In genomic region chr16:566475-567361, GRCh38 we compare ENCODE assay signal across 8 cellular contexts. TPM values are rescaled to one million over a fixed set of nuclear protein-coding genes. Genes with fewer than 3 reads are reported as not detected.
A peak's percentile ranks its signal among the peaks of the same experiment; 100 is the strongest.
DNase-seq lines count a peak whose midpoint lies in the region; ATAC-seq, FAIRE-seq and TF ChIP-seq lines count a peak whose summit lies in the region.

A gene with protein sequence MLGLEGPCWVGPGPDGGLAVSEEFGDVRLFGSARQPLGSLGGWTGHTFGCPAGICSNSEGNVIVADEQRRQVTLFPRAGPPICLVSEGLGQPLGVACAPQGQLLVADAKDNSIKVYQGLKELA (plus strand): TSS chr16:567005. CDS start chr16:568048, 1,043 bp downstream.

- no peaks in the 10 kb centered on the region for H4K20me1 ChIP-seq in OCI-LY3 (ENCODE audit: insufficient read depth, low read length)

- DNase-seq in EH (ENCODE audit: low read depth) = peak; percentile 61
- DNase-seq in activated naive CD4-positive, alpha-beta T cell treated with anti-CD3 and anti-CD28 coated beads, Interleukin-2, amount 10 ng/mL, durations not matched to agents 7 days and 5 days = peak; percentile 83
- DNase-seq in left ventricle myocardium inferior = peak; percentile 83
- peak; percentile 67 for DNase-seq in small intestine
- DNase-seq in left lobe of liver (ENCODE audit: low spot score) = no peak

- H3K36me3 Mint-ChIP-seq in activated naive CD4-positive, alpha-beta T cell treated with anti-CD3 and anti-CD28 coated beads, Interleukin-2, amount 10 ng/mL, durations not matched to agents 7 days and 5 days = no peaks in the 10 kb centered on the region

- H3K27ac Mint-ChIP-seq in activated naive CD4-positive, alpha-beta T cell treated with anti-CD3 and anti-CD28 coated beads, Interleukin-2, amount 10 ng/mL, durations not matched to agents 7 days and 5 days = peak within 1 kb of the TSS; percentile 86

- peaks cover 14% of the 10 kb centered on the region for H3K79me2 ChIP-seq in OCI-LY3 (ENCODE audit: low read length)

- TF ChIP-seq CTCF in OCI-LY3 (IDR thresholded peaks at IDR 0.05; ENCODE audit: low read depth, low read length) (no peak), left ventricle myocardium inferior (IDR thresholded peaks at IDR 0.05; ENCODE audit: borderline replicate concordance) (peak; percentile 11)

- peaks cover 28% of the 10 kb centered on the region for H3K4me1 Mint-ChIP-seq in activated naive CD4-positive, alpha-beta T cell treated with anti-CD3 and anti-CD28 coated beads, Interleukin-2, amount 10 ng/mL, durations not matched to agents 7 days and 5 days

- peak within 1 kb of the TSS; percentile 77 for H3K9ac ChIP-seq in OCI-LY3 (ENCODE audit: low read length)

- H3K36me3 ChIP-seq in OCI-LY3 (replicated peaks; ENCODE audit: low read depth, low read length) (no peaks in the 10 kb centered on the region), left ventricle myocardium inferior (no peaks in the 10 kb centered on the region), small intestine (ENCODE audit: control insufficient read depth in 2 of 2, insufficient read depth in 2 of 2, low read length in 2 of 2) (no peaks in the 10 kb centered on the region)

- H3K9me3 Mint-ChIP-seq in activated naive CD4-positive, alpha-beta T cell treated with anti-CD3 and anti-CD28 coated beads, Interleukin-2, amount 10 ng/mL, durations not matched to agents 7 days and 5 days = no peaks in the 10 kb centered on the region

- FAIRE-seq in small intestine (lab: Jason Lieb, UNC) = no peak

- peak within 1 kb of the TSS; percentile 60 for H3K4me3 Mint-ChIP-seq in activated naive CD4-positive, alpha-beta T cell treated with anti-CD3 and anti-CD28 coated beads, Interleukin-2, amount 10 ng/mL, durations not matched to agents 7 days and 5 days

- CTCF ChIA-PET in activated naive CD4-positive, alpha-beta T cell treated with anti-CD3 and anti-CD28 coated beads, Interleukin-2, amount 10 ng/mL, durations not matched to agents 7 days and 5 days (lab: Charles Lee) = interaction anchor here (1.0 to 1.4 kb wide), 2 partner anchors 10 to 40 kb away, joined by 3 to 4 read pairs; partner anchors contain the start of gene CAPN15

- H3K4me2 ChIP-seq in OCI-LY3 (ENCODE audit: low read length) = peak within 1 kb of the TSS; percentile 96

- H2AFZ ChIP-seq in OCI-LY3 (ENCODE audit: low read depth, low read length) = peak within 1 kb of the TSS; percentile 48; the same call in 1 of the 2 replicates

- peaks cover 16% of the 10 kb centered on the region for H3K27me3 Mint-ChIP-seq in activated naive CD4-positive, alpha-beta T cell treated with anti-CD3 and anti-CD28 coated beads, Interleukin-2, amount 10 ng/mL, durations not matched to agents 7 days and 5 days

- H3K27ac ChIP-seq in OCI-LY3 (ENCODE audit: low read length) = peak within 1 kb of the TSS; percentile 77
- peak within 1 kb of the TSS; percentile 80 for H3K27ac ChIP-seq in left ventricle myocardium inferior (replicated peaks)
- peak within 1 kb of the TSS; percentile 28 to 73 for H3K27ac ChIP-seq in small intestine (ENCODE audit: low read depth in 1 of 2, low read length in 1 of 2)

- peak; percentile 35 for ATAC-seq in HG02571 (IDR thresholded peaks at IDR 0.05; ENCODE audit: unreplicated experiment)
- ATAC-seq in left lobe of liver = no peak
- no peak for ATAC-seq in GM21576 (IDR thresholded peaks at IDR 0.05; ENCODE audit: unreplicated experiment)

- H3K4me3 ChIP-seq in OCI-LY3 (ENCODE audit: low read length) (peak within 1 kb of the TSS; percentile 75), left ventricle myocardium inferior (peak within 1 kb of the TSS; percentile 61), small intestine (ENCODE audit: low read depth in 1 of 2, low read length in 2 of 2) (peak within 1 kb of the TSS in 1 of 2 donors; percentile 23)

- intact Hi-C loops in left ventricle myocardium inferior (cut with micrococcal nuclease) = no loop called here

- H3K9me3 ChIP-seq in OCI-LY3 (ENCODE audit: insufficient read depth, low read length) (no peaks in the 10 kb centered on the region), left ventricle myocardium inferior (replicated peaks) (no peaks in the 10 kb centered on the region), small intestine (ENCODE audit: control insufficient read depth, low read depth) (no peaks in the 10 kb centered on the region)

- H3K27me3 ChIP-seq in OCI-LY3 (ENCODE audit: low read depth, low read length) (no peaks in the 10 kb centered on the region), left ventricle myocardium inferior (ENCODE audit: low read depth) (peaks cover 34% of the 10 kb centered on the region), small intestine (ENCODE audit: control insufficient read depth in 2 of 2, insufficient read depth in 2 of 2, low read length in 2 of 2) (peaks cover 0 to 8% of the 10 kb centered on the region in 2 donors)

- 19 to 30% (median 22%) methylated on average over 26 of the region's 26 CpGs for WGBS in small intestine, 3 donors

- peaks cover 32% of the 10 kb centered on the region for H3K4me1 ChIP-seq in OCI-LY3 (ENCODE audit: low read length)
- H3K4me1 ChIP-seq in left ventricle myocardium inferior = peaks cover 48% of the 10 kb centered on the region
- H3K4me1 ChIP-seq in small intestine (ENCODE audit: control insufficient read depth in 2 of 2, insufficient read depth in 1 of 2, low read depth in 1 of 2, low read length in 1 of 2) = peaks cover 4 to 13% of the 10 kb centered on the region in 2 donors

RNA-seq across cellular contexts. Expression of the gene that starts here (rescaled TPM):
- total RNA-seq in left ventricle myocardium inferior (0.11 TPM), left lobe of liver (0.28 TPM)
- under 1 TPM in 2 of 3 donors, not detected in 1; 0.45 to 0.79 TPM for polyA plus RNA-seq in small intestine

Comparison
In these comparisons a context has a peak if more than half of its experiments do, and no peak if none do; other contexts are left out.
1. Peak in DNase-seq, H3K4me3 ChIP-seq and H3K27ac ChIP-seq in left ventricle myocardium inferior; RNA of the gene not detected or under 1 TPM.
2. Peak in DNase-seq and H3K27ac ChIP-seq in small intestine; RNA of the gene not detected or under 1 TPM.